16 cellular contexts compared by ENCODE assay signal in the genomic region with DNA sequence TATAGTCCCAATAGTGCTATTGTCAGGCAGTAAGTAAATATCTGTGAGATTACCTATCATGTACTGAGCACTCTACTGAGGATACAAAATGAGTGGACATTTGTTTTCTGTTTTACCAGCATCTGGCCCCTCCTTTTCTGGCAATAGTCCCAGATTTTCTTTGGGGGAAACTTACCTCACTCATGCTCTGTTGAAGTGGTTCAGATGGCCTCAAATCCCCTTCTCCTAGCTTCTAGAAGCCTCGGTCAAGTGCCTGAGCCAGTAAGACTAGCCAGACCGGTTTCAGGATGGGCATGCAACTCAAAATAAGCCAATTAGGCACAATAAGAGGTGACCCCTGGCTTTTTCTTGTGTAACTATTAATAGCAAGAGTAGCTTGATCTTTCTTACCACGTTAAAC. TPM values are rescaled to one million over a fixed set of nuclear protein-coding genes. Genes with fewer than 3 reads are reported as not detected.
DNase-seq lines count a peak whose midpoint lies in the region; ATAC-seq and TF ChIP-seq lines count a peak whose summit lies in the region.
"Had no signal": no experiment of that assay in that cellular context is flagged by ENCODE, and none has a peak within 500 bp of the region (broad histone marks: within the 10 kb centered on the region; RNA-seq: fewer than 3 reads in every experiment).

No MANE protein-coding gene starts in this region.

- H3K79me2 ChIP-seq in H9 (ENCODE audit: insufficient read depth, low read length), result no peaks in the 10 kb centered on the region

- no peak overlapping the region for H3K18ac ChIP-seq in H9 (ENCODE audit: insufficient read length, low read depth, low read length)

- no peaks in the 10 kb centered on the region for H3K9me3 ChIP-seq in H9 (ENCODE audit: control insufficient read depth, low read depth, low read length)
- no peaks in the 10 kb centered on the region for H3K9me3 ChIP-seq in SJCRH30 (replicated peaks)
- H3K9me3 ChIP-seq: colonic mucosa, pancreas, SK-N-SH had no signal

- H2BK20ac ChIP-seq in H9 (ENCODE audit: low read depth, low read length, poor library complexity, severe bottlenecking), result no peak overlapping the region

- H2BK120ac ChIP-seq in H9 (ENCODE audit: low read depth, low read length, poor library complexity, severe bottlenecking), result no peak overlapping the region

- no peak for ATAC-seq in activated naive CD8-positive, alpha-beta T cell treated with anti-CD3 and anti-CD28 coated beads, Interleukin-2, amount 50 U/mL, for 24 hours
- ATAC-seq: GM12878, pancreas had no signal

- H3K23me2 ChIP-seq in H9 (ENCODE audit: insufficient read length, low read depth, low read length, poor library complexity, severe bottlenecking), result no peaks in the 10 kb centered on the region

- no peak overlapping the region for H3K56ac ChIP-seq in H9 (ENCODE audit: insufficient read length, low read depth, low read length)

- peaks cover 12 to 16% of the 10 kb centered on the region in 2 experiments for H3K4me1 Mint-ChIP-seq in H9
- peaks cover 4% of the 10 kb centered on the region for H3K4me1 Mint-ChIP-seq in activated naive CD8-positive, alpha-beta T cell treated with anti-CD3 and anti-CD28 coated beads, Interleukin-2, amount 50 U/mL, for 24 hours

- H3K9me3 Mint-ChIP-seq in H9, result no peaks in the 10 kb centered on the region
- no peaks in the 10 kb centered on the region for H3K9me3 Mint-ChIP-seq in activated naive CD8-positive, alpha-beta T cell treated with anti-CD3 and anti-CD28 coated beads, Interleukin-2, amount 50 U/mL, for 24 hours
- H3K9me3 Mint-ChIP-seq: activated CD4-positive, alpha-beta memory T cell treated with anti-CD3 and anti-CD28 coated beads for 36 hours; activated T-helper 1 cell treated with anti-CD3 and anti-CD28 coated beads, Interleukin-12 subunit alpha, Interleukin-12 subunit beta, Interleukin-2, Interleukin-4 antibody, amounts not matched to agents 30 ng/mL and 10 ng/mL and 1 ng/mL, durations not matched to agents 14 hours and 24 hours and 36 hours had no signal

- DNase-seq in DMS53 treated with DMSO at 0.1 percent for 48 hours (lab: John Stamatoyannopoulos, UW; ENCODE audit: unreplicated experiment), result peak; percentile 96
- DNase-seq in H9, result no peak
- peak; percentile 11 to 51 for DNase-seq in SJCRH30
- peak; percentile 51 to 55 for DNase-seq in lung microvascular endothelial cell (ENCODE audit: low read depth in 2 of 2)
- DNase-seq in anterior cingulate cortex (lab: John Stamatoyannopoulos, UW), result no peak
- no peak for DNase-seq in activated naive CD8-positive, alpha-beta T cell treated with anti-CD3 and anti-CD28 coated beads, Interleukin-2, amount 50 U/mL, for 24 hours
- no peak for DNase-seq in H4 (ENCODE audit: low spot score)
- DNase-seq: activated CD4-positive, alpha-beta memory T cell treated with anti-CD3 and anti-CD28 coated beads for 36 hours; colonic mucosa; NCI-H1930; pancreas; SK-N-SH; stimulated activated naive CD4-positive, alpha-beta T cell had no signal

- H2AK5ac ChIP-seq in H9 (ENCODE audit: insufficient read length, low read length), result no peak overlapping the region

- no peak overlapping the region for H2BK12ac ChIP-seq in H9 (ENCODE audit: insufficient read length, low read depth, low read length)

- H2BK15ac ChIP-seq in H9 (ENCODE audit: low read depth, low read length), result no peak overlapping the region

- no peaks in the 10 kb centered on the region for H3K27me3 Mint-ChIP-seq in H9 (ENCODE audit: low read depth)
- H3K27me3 Mint-ChIP-seq in activated naive CD8-positive, alpha-beta T cell treated with anti-CD3 and anti-CD28 coated beads, Interleukin-2, amount 50 U/mL, for 24 hours, result no peaks in the 10 kb centered on the region
- H3K27me3 Mint-ChIP-seq: activated CD4-positive, alpha-beta memory T cell treated with anti-CD3 and anti-CD28 coated beads for 36 hours had no signal

- no peak overlapping the region for H3T11ph ChIP-seq in H9 (ENCODE audit: low read length)

- peaks cover 4% of the 10 kb centered on the region for H3K79me1 ChIP-seq in H9 (ENCODE audit: insufficient read depth, low read depth, low read length, poor library complexity, severe bottlenecking)

- H3K4me2 ChIP-seq in H9 (ENCODE audit: insufficient read depth, insufficient read length, low read length), result peak overlapping the region; percentile 12
- H3K4me2 ChIP-seq: SK-N-SH had no signal

- H3K4me3 Mint-ChIP-seq in H9, result no peak overlapping the region
- H3K4me3 Mint-ChIP-seq in activated naive CD8-positive, alpha-beta T cell treated with anti-CD3 and anti-CD28 coated beads, Interleukin-2, amount 50 U/mL, for 24 hours, result no peak overlapping the region
- H3K4me3 Mint-ChIP-seq: activated CD4-positive, alpha-beta memory T cell treated with anti-CD3 and anti-CD28 coated beads for 36 hours; activated T-helper 1 cell treated with anti-CD3 and anti-CD28 coated beads, Interleukin-12 subunit alpha, Interleukin-12 subunit beta, Interleukin-2, Interleukin-4 antibody, amounts not matched to agents 30 ng/mL and 10 ng/mL and 1 ng/mL, durations not matched to agents 14 hours and 24 hours and 36 hours had no signal

- no peak overlapping the region for H4K5ac ChIP-seq in H9 (ENCODE audit: insufficient read length, low read depth, low read length)

- H3K27me3 ChIP-seq in H9 (ENCODE audit: insufficient read depth, low read length), result no peaks in the 10 kb centered on the region
- no peaks in the 10 kb centered on the region for H3K27me3 ChIP-seq in SJCRH30
- H3K27me3 ChIP-seq: colonic mucosa, pancreas had no signal

- H4K91ac ChIP-seq in H9 (ENCODE audit: insufficient read length, low read depth, low read length), result no peak overlapping the region

- peak overlapping the region in 2 of 3 experiments; percentile 4 to 47; a peak in 1 of 7 replicates for H3K27ac Mint-ChIP-seq in H9
- no peak overlapping the region for H3K27ac Mint-ChIP-seq in activated naive CD8-positive, alpha-beta T cell treated with anti-CD3 and anti-CD28 coated beads, Interleukin-2, amount 50 U/mL, for 24 hours
- H3K27ac Mint-ChIP-seq: activated CD4-positive, alpha-beta memory T cell treated with anti-CD3 and anti-CD28 coated beads for 36 hours; activated T-helper 1 cell treated with anti-CD3 and anti-CD28 coated beads, Interleukin-12 subunit alpha, Interleukin-12 subunit beta, Interleukin-2, Interleukin-4 antibody, amounts not matched to agents 30 ng/mL and 10 ng/mL and 1 ng/mL, durations not matched to agents 14 hours and 24 hours and 36 hours had no signal

- H3K4me1 ChIP-seq in H9 (ENCODE audit: insufficient read depth, low read length) (peaks cover 6% of the 10 kb centered on the region; the same call in 1 of the 2 replicates), SJCRH30 (no peaks in the 10 kb centered on the region)
- H3K4me1 ChIP-seq: colonic mucosa, pancreas had no signal

- H3K27ac ChIP-seq in H9 (ENCODE audit: insufficient read length, low read depth, low read length) (no peak overlapping the region), SJCRH30 (no peak overlapping the region)
- H3K27ac ChIP-seq: colonic mucosa, epithelial cell of prostate, pancreas had no signal

- no peak overlapping the region for H3K14ac ChIP-seq in H9 (ENCODE audit: insufficient read depth, low read length)

- H3K36me3 ChIP-seq in SJCRH30, result no peaks in the 10 kb centered on the region
- H3K36me3 ChIP-seq: colonic mucosa, pancreas had no signal

- no peak overlapping the region for H3K4me3 ChIP-seq in SJCRH30
- H3K4me3 ChIP-seq: colonic mucosa, GM12878, pancreas had no signal

- no peak overlapping the region for H3K23ac ChIP-seq in H9 (ENCODE audit: insufficient read length, low read depth, low read length)

- no peak overlapping the region for H2AFZ ChIP-seq in H9 (ENCODE audit: low read length)

- WGBS in H9 (ENCODE audit: extremely low coverage, insufficient read length, low lambda C conversion rate), result no CpG with 5 or more reads among the region's 3 CpGs

- peak overlapping the region; percentile 19 for H3K9ac ChIP-seq in H9 (ENCODE audit: extremely low read depth, insufficient read length, low read length)
- H3K9ac ChIP-seq: SK-N-SH had no signal

- no peak for TF ChIP-seq CTCF in H9 (conservative IDR thresholded peaks at IDR 0.05)

- no peaks in the 10 kb centered on the region for H4K20me1 ChIP-seq in H9 (ENCODE audit: control insufficient read depth, insufficient read depth, insufficient read length)

- no peaks in the 10 kb centered on the region for H3K36me3 Mint-ChIP-seq in H9 (ENCODE audit: insufficient read depth in 1 of 3, low read depth in 3 of 3)
- peaks cover 2% of the 10 kb centered on the region for H3K36me3 Mint-ChIP-seq in activated naive CD8-positive, alpha-beta T cell treated with anti-CD3 and anti-CD28 coated beads, Interleukin-2, amount 50 U/mL, for 24 hours (ENCODE audit: low read depth)
- H3K36me3 Mint-ChIP-seq: activated CD4-positive, alpha-beta memory T cell treated with anti-CD3 and anti-CD28 coated beads for 36 hours had no signal

- H2BK5ac ChIP-seq in H9 (ENCODE audit: insufficient read length, low read length), result no peak overlapping the region

- H4K8ac ChIP-seq in H9 (replicated peaks; ENCODE audit: insufficient read length, low read depth, low read length), result no peak overlapping the region

- H3K4ac ChIP-seq in H9 (ENCODE audit: low read depth, low read length), result no peak overlapping the region

RNA-seq across cellular contexts. Expression of a gene that starts 19.7 kb away (rescaled TPM):
- 18.8 and 20.2 TPM in 2 replicates for total RNA-seq in H9 (2021)
- total RNA-seq in SJCRH30 (2014; rRNA removed; shearing (Covaris generic)), result 10.8 and 11.9 TPM in 2 replicates
- total RNA-seq in lung microvascular endothelial cell, result 3.5 and 3.8 TPM in 2 replicates
- total RNA-seq in H4 (2014; rRNA removed; shearing (Covaris generic)), result 3.0 and 6.1 TPM in 2 replicates

RNA-seq across cellular contexts. Expression of a gene that starts 46.3 kb away (rescaled TPM):
- total RNA-seq in H9 (2021), result 232 and 240 TPM in 2 replicates
- total RNA-seq in SJCRH30 (2014; rRNA removed; shearing (Covaris generic)), result 1,733 and 1,784 TPM in 2 replicates
- 2,898 and 3,955 TPM in 2 replicates for total RNA-seq in lung microvascular endothelial cell
- 2,086 and 2,364 TPM in 2 replicates for total RNA-seq in H4 (2014; rRNA removed; shearing (Covaris generic))

RNA-seq across cellular contexts. Expression of a gene that starts 52.1 kb away (rescaled TPM):
- 0.26 and 0.37 TPM in 2 replicates for total RNA-seq in H9 (2021)
- 0.34 and 2.6 TPM in 2 replicates for total RNA-seq in SJCRH30 (2014; rRNA removed; shearing (Covaris generic))
- total RNA-seq in lung microvascular endothelial cell, result 3.1 and 4.2 TPM in 2 replicates
- 0.06 and 0.14 TPM in 2 replicates for total RNA-seq in H4 (2014; rRNA removed; shearing (Covaris generic))

Comparison
In these comparisons a context has a peak if more than half of its experiments do, and no peak if none do; other contexts are left out.
1. DNase-seq: peak in DMS53 treated with DMSO at 0.1 percent for 48 hours (single experiment), SJCRH30 (2 of 2) and lung microvascular endothelial cell (2 of 2); none in H9 (single experiment), anterior cingulate cortex (0 of 58), activated naive CD8-positive, alpha-beta T cell treated with anti-CD3 and anti-CD28 coated beads, Interleukin-2, amount 50 U/mL, for 24 hours (single experiment) and H4 (single experiment).